27 cellular contexts compared by ENCODE assay signal in the genomic region with DNA sequence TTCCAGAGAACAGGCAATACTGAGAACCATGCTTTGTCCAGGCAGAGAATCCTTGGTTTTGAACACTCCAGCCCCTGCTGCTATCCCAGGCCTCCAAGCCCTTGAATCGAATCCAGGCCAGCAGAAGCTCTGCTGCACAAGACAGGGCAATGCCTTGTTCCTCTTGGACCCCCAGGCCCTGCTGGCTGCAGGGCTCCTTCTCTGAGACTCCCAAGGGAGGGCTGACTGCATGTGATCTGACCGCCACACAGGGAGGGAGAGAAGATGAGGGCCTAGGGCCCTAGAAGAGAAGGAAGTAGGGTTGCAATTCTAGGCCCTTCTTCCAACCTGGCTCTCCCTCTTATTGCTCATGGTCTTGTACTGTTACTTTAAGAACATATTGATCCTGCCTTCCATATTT.
A peak's percentile ranks its signal among the peaks of the same experiment; 100 is the strongest.
DNase-seq lines count a peak whose midpoint lies in the region; ATAC-seq, FAIRE-seq and TF ChIP-seq lines count a peak whose summit lies in the region.
"Had no signal": no experiment of that assay in that cellular context is flagged by ENCODE, and none has a peak within 500 bp of the region (broad histone marks: within the 10 kb centered on the region; RNA-seq: fewer than 3 reads in every experiment).

No MANE protein-coding gene starts in this region.

- no peak for DNase-seq in stimulated activated naive CD8-positive, alpha-beta T cell treated with anti-CD3 and anti-CD28 coated beads, Interleukin-15, amount 100 ng/mL, for 72 hours
- peak; percentile 63 for DNase-seq in SK-MEL-5 (ENCODE audit: low read depth, low spot score)
- DNase-seq in medulla oblongata (ENCODE audit: extremely low spot score) = peak; percentile 65
- no peak for DNase-seq in SK-N-DZ (ENCODE audit: low spot score)
- DNase-seq in urothelium cell line (ENCODE audit: low spot score) = no peak
- DNase-seq in right atrium auricular region (ENCODE audit: low spot score) = no peak
- DNase-seq: activated CD4-positive, alpha-beta T cell treated with anti-CD3 and anti-CD28 coated beads for 48 hours; activated CD8-positive, alpha-beta memory T cell treated with anti-CD3 and anti-CD28 coated beads, Interleukin-2, amount 10 ng/mL, durations not matched to agents 7 days and 5 days; caudate nucleus; GOT3; HFFc6; mesenchymal stem cell; NCI-H82; right lobe of liver; SHP77 treated with DMSO at 0.1 percent for 48 hours; spleen; SW 1271; T1000; WERI-Rb-1 had no signal

- peak overlapping the region; percentile 42 for H3K27ac Mint-ChIP-seq in stimulated activated naive CD8-positive, alpha-beta T cell treated with anti-CD3 and anti-CD28 coated beads, Interleukin-15, Interleukin-2, amounts not matched to agents 100 ng/mL and 50 ng/mL, for 24 hours
- H3K27ac Mint-ChIP-seq in stimulated activated naive CD8-positive, alpha-beta T cell treated with anti-CD3 and anti-CD28 coated beads, Interleukin-15, amount 100 ng/mL, for 72 hours = no peak overlapping the region
- H3K27ac Mint-ChIP-seq: activated CD8-positive, alpha-beta memory T cell treated with anti-CD3 and anti-CD28 coated beads, Interleukin-2, amount 10 ng/mL, durations not matched to agents 7 days and 5 days; activated T-helper 17 cell treated with anti-CD3 and anti-CD28 coated beads, Interleukin-2, amount 50 U/mL, for 72 hours; HFFc6; progenitor cell of endocrine pancreas had no signal

- H3K4me1 ChIP-seq in right atrium auricular region = peaks cover 0 to 13% of the 10 kb centered on the region in 2 donors
- H3K4me1 ChIP-seq: right lobe of liver had no signal

- H3K4me1 Mint-ChIP-seq in stimulated activated naive CD8-positive, alpha-beta T cell treated with anti-CD3 and anti-CD28 coated beads, Interleukin-15, Interleukin-2, amounts not matched to agents 100 ng/mL and 50 ng/mL, for 24 hours (ENCODE audit: low read depth) = peaks cover 34% of the 10 kb centered on the region
- H3K4me1 Mint-ChIP-seq in stimulated activated naive CD8-positive, alpha-beta T cell treated with anti-CD3 and anti-CD28 coated beads, Interleukin-15, amount 100 ng/mL, for 72 hours = peaks cover 45% of the 10 kb centered on the region

- H3K27me3 ChIP-seq in right atrium auricular region = no peaks in the 10 kb centered on the region
- H3K27me3 ChIP-seq: neutrophil, right lobe of liver, spleen, tibial nerve had no signal

- no peaks in the 10 kb centered on the region for H3K9me3 ChIP-seq in right atrium auricular region
- H3K9me3 ChIP-seq: neutrophil, right lobe of liver, spleen, tibial nerve had no signal

- in situ Hi-C loops in SK-MEL-5 (cut with HindIII; ENCODE audit: low pct_unique_long_range_greater_than_20kb, low sequenced_read_pairs) = no loop called here

- no peak overlapping the region for H3K27ac ChIP-seq in right atrium auricular region
- H3K27ac ChIP-seq: neutrophil, right lobe of liver, spleen, tibial nerve, WERI-Rb-1 had no signal

- TF ChIP-seq CTCF in right atrium auricular region (IDR thresholded peaks at IDR 0.05) = no peak

- peaks cover 40% of the 10 kb centered on the region for H3K36me3 Mint-ChIP-seq in stimulated activated naive CD8-positive, alpha-beta T cell treated with anti-CD3 and anti-CD28 coated beads, Interleukin-15, Interleukin-2, amounts not matched to agents 100 ng/mL and 50 ng/mL, for 24 hours (ENCODE audit: low read depth)

- H3K36me3 ChIP-seq in right atrium auricular region = no peaks in the 10 kb centered on the region
- H3K36me3 ChIP-seq: neutrophil, right lobe of liver, spleen, tibial nerve, WERI-Rb-1 had no signal

- H3K9me3 Mint-ChIP-seq in stimulated activated naive CD8-positive, alpha-beta T cell treated with anti-CD3 and anti-CD28 coated beads, Interleukin-15, Interleukin-2, amounts not matched to agents 100 ng/mL and 50 ng/mL, for 24 hours = no peaks in the 10 kb centered on the region
- no peaks in the 10 kb centered on the region for H3K9me3 Mint-ChIP-seq in stimulated activated naive CD8-positive, alpha-beta T cell treated with anti-CD3 and anti-CD28 coated beads, Interleukin-15, amount 100 ng/mL, for 72 hours
- H3K9me3 Mint-ChIP-seq: activated T-helper 17 cell treated with anti-CD3 and anti-CD28 coated beads, Interleukin-2, amount 50 U/mL, for 72 hours; HFFc6 had no signal

- no peak for ATAC-seq in stimulated activated naive CD8-positive, alpha-beta T cell treated with anti-CD3 and anti-CD28 coated beads, Interleukin-15, amount 100 ng/mL, for 72 hours
- ATAC-seq: activated CD8-positive, alpha-beta memory T cell treated with anti-CD3 and anti-CD28 coated beads, Interleukin-2, amount 10 ng/mL, durations not matched to agents 7 days and 5 days; activated T-helper 17 cell treated with anti-CD3 and anti-CD28 coated beads, Interleukin-2, amount 50 U/mL, for 72 hours; esophagus mucosa; right lobe of liver had no signal

- H3K4me3 Mint-ChIP-seq in stimulated activated naive CD8-positive, alpha-beta T cell treated with anti-CD3 and anti-CD28 coated beads, Interleukin-15, Interleukin-2, amounts not matched to agents 100 ng/mL and 50 ng/mL, for 24 hours = no peak overlapping the region
- no peak overlapping the region for H3K4me3 Mint-ChIP-seq in stimulated activated naive CD8-positive, alpha-beta T cell treated with anti-CD3 and anti-CD28 coated beads, Interleukin-15, amount 100 ng/mL, for 72 hours
- H3K4me3 Mint-ChIP-seq: activated CD8-positive, alpha-beta memory T cell treated with anti-CD3 and anti-CD28 coated beads, Interleukin-2, amount 10 ng/mL, durations not matched to agents 7 days and 5 days; activated T-helper 17 cell treated with anti-CD3 and anti-CD28 coated beads, Interleukin-2, amount 50 U/mL, for 72 hours; CD14-positive monocyte; HFFc6 had no signal

- no peak overlapping the region for H3K4me3 ChIP-seq in right atrium auricular region
- H3K4me3 ChIP-seq: right lobe of liver, spleen, tibial nerve had no signal

- FAIRE-seq in urothelium cell line (lab: Jason Lieb, UNC) = no peak
- FAIRE-seq: RCC 7860 had no signal

- no peaks in the 10 kb centered on the region for H3K27me3 Mint-ChIP-seq in stimulated activated naive CD8-positive, alpha-beta T cell treated with anti-CD3 and anti-CD28 coated beads, Interleukin-15, Interleukin-2, amounts not matched to agents 100 ng/mL and 50 ng/mL, for 24 hours
- no peaks in the 10 kb centered on the region for H3K27me3 Mint-ChIP-seq in stimulated activated naive CD8-positive, alpha-beta T cell treated with anti-CD3 and anti-CD28 coated beads, Interleukin-15, amount 100 ng/mL, for 72 hours
- H3K27me3 Mint-ChIP-seq: activated CD8-positive, alpha-beta memory T cell treated with anti-CD3 and anti-CD28 coated beads, Interleukin-2, amount 10 ng/mL, durations not matched to agents 7 days and 5 days; activated T-helper 17 cell treated with anti-CD3 and anti-CD28 coated beads, Interleukin-2, amount 50 U/mL, for 72 hours had no signal

Comparison
In these comparisons a context has a peak if more than half of its experiments do, and no peak if none do; other contexts are left out.
1. DNase-seq: peak in SK-MEL-5 (single experiment) and medulla oblongata (single experiment); none in stimulated activated naive CD8-positive, alpha-beta T cell treated with anti-CD3 and anti-CD28 coated beads, Interleukin-15, amount 100 ng/mL, for 72 hours (0 of 2), SK-N-DZ (single experiment), urothelium cell line (single experiment) and right atrium auricular region (single experiment).